ENCODE assay signal across 26 cellular contexts in genomic region chr1:68057564-68057963, GRCh38. TPM values are rescaled to one million over a fixed set of nuclear protein-coding genes. Genes with fewer than 3 reads are reported as not detected.
DNase-seq lines count a peak whose midpoint lies in the region; ATAC-seq, FAIRE-seq and TF ChIP-seq lines count a peak whose summit lies in the region.
"Had no signal": no experiment of that assay in that cellular context is flagged by ENCODE, and none has a peak within 500 bp of the region (broad histone marks: within the 10 kb centered on the region; RNA-seq: fewer than 3 reads in every experiment).

No MANE protein-coding gene starts in this region.

- H3K27ac Mint-ChIP-seq in activated T-helper 2 cell treated with anti-CD3 and anti-CD28 coated beads, Interferon-gamma antibody, Interleukin-2, Interleukin-4, amounts not matched to agents 10 μg/mL and 5 μg/mL and 100 μg/mL, durations not matched to agents 14 hours and 24 hours and 36 hours, result no peak overlapping the region
- H3K27ac Mint-ChIP-seq: dendritic cell treated with granulocyte-macrophage colony-stimulating factor and Interleukin-4, amounts not matched to agents 40 ng/mL and 50 ng/mL, for 4 days had no signal

- no peaks in the 10 kb centered on the region for H4K20me1 ChIP-seq in HepG2 (ENCODE audit: insufficient read depth, low read length)

- H3K36me3 ChIP-seq in HepG2 (replicated peaks in 1 of 2; ENCODE audit: control insufficient read depth in 1 of 2, insufficient read depth in 2 of 2, low read length in 2 of 2), result no peaks in the 10 kb centered on the region
- no peaks in the 10 kb centered on the region for H3K36me3 ChIP-seq in right lobe of liver
- H3K36me3 ChIP-seq: BE2C, cardiac muscle cell, stomach, tibial artery had no signal

- no peaks in the 10 kb centered on the region; the same call in 1 of the 2 replicates for H3K9me3 ChIP-seq in HepG2 (ENCODE audit: low read length)
- H3K9me3 ChIP-seq in right lobe of liver, result no peaks in the 10 kb centered on the region
- H3K9me3 ChIP-seq: A549, BE2C, stomach had no signal

- DNase-seq in HepG2 (ENCODE audit: low spot score) (no peak), right lobe of liver (no peak), SK-MEL-5 (ENCODE audit: low read depth, low spot score) (peak; percentile 6), foreskin keratinocyte (no peak), islet precursor cell (no peak)
- DNase-seq in activated naive CD4-positive, alpha-beta T cell treated with Interleukin-2 at 50 U/mL for 16 hours, result no peak
- no peak for DNase-seq in activated T-helper 2 cell treated with anti-CD3 and anti-CD28 coated beads, Interferon-gamma antibody, Interleukin-2, Interleukin-4, amounts not matched to agents 10 μg/mL and 5 μg/mL and 100 μg/mL, durations not matched to agents 14 hours and 24 hours and 36 hours (ENCODE audit: low spot score)
- no peak for DNase-seq in activated CD8-positive, alpha-beta memory T cell treated with anti-CD3 and anti-CD28 coated beads, Interleukin-2, amount 50 U/mL, for 4 hours
- DNase-seq: activated CD4-positive, alpha-beta T cell treated with anti-CD3 and anti-CD28 coated beads for 48 hours; activated naive CD4-positive, alpha-beta T cell treated with anti-CD3 and anti-CD28 coated beads, Interleukin-2, amount 50 U/mL, for 16 hours; BE2C; DMS79 treated with DMSO at 0.1 percent for 48 hours; MV-4-11; NCI-H1694; NCI-H2171; stimulated activated CD8-positive, alpha-beta memory T cell treated with anti-CD3 and anti-CD28 coated beads, Interleukin-4, amount 100 ng/mL, for 48 hours; stomach; tibial artery had no signal

- peak; percentile 52; the same call in 2 of the 3 replicates for ATAC-seq in HepG2
- ATAC-seq in right lobe of liver, result no peak
- peak; percentile 46 for ATAC-seq in foreskin keratinocyte
- ATAC-seq: SK-N-SH treated with all-trans-retinoic acid at 6 μM for 48 hours had no signal

- no peaks in the 10 kb centered on the region for H3K4me1 Mint-ChIP-seq in activated T-helper 2 cell treated with anti-CD3 and anti-CD28 coated beads, Interferon-gamma antibody, Interleukin-2, Interleukin-4, amounts not matched to agents 10 μg/mL and 5 μg/mL and 100 μg/mL, durations not matched to agents 14 hours and 24 hours and 36 hours (ENCODE audit: low read depth)

- POLR2A ChIA-PET in HepG2 (lab: Yijun Ruan, JAX), result no interaction called here

- BruUV-seq in HepG2 (replicated peaks; lab: Mats Ljungman, UMichigan), result no TSS peak

- no peak for FAIRE-seq in HepG2 (lab: Jason Lieb, UNC)
- FAIRE-seq: A549, endometrium, HTR-8/SVneo had no signal

- no peak for TF ChIP-seq CTCF in HepG2 (CRISPR knock-in tag; IDR thresholded peaks at IDR 0.05)
- TF ChIP-seq CTCF in right lobe of liver (IDR thresholded peaks at IDR 0.05), result no peak
- TF ChIP-seq CTCF in foreskin keratinocyte (conservative IDR thresholded peaks at IDR 0.05), result no peak

- H3K9me3 Mint-ChIP-seq in activated T-helper 2 cell treated with anti-CD3 and anti-CD28 coated beads, Interferon-gamma antibody, Interleukin-2, Interleukin-4, amounts not matched to agents 10 μg/mL and 5 μg/mL and 100 μg/mL, durations not matched to agents 14 hours and 24 hours and 36 hours, result no peaks in the 10 kb centered on the region
- H3K9me3 Mint-ChIP-seq: dendritic cell treated with granulocyte-macrophage colony-stimulating factor and Interleukin-4, amounts not matched to agents 40 ng/mL and 50 ng/mL, for 4 days had no signal

- TF ChIP-seq EP300 in HepG2 (IDR thresholded peaks at IDR 0.05; ENCODE audit: low read depth in 2 of 2, low read length in 2 of 2) (no peak), HepG2 (CRISPR knock-in tag; IDR thresholded peaks at IDR 0.05; ENCODE audit: borderline replicate concordance) (no peak)

- peaks cover 4% of the 10 kb centered on the region for H3K27me3 Mint-ChIP-seq in activated T-helper 2 cell treated with anti-CD3 and anti-CD28 coated beads, Interferon-gamma antibody, Interleukin-2, Interleukin-4, amounts not matched to agents 10 μg/mL and 5 μg/mL and 100 μg/mL, durations not matched to agents 14 hours and 24 hours and 36 hours (ENCODE audit: low read depth)
- H3K27me3 Mint-ChIP-seq: dendritic cell treated with granulocyte-macrophage colony-stimulating factor and Interleukin-4, amounts not matched to agents 40 ng/mL and 50 ng/mL, for 4 days had no signal

- H3K4me3 Mint-ChIP-seq in activated T-helper 2 cell treated with anti-CD3 and anti-CD28 coated beads, Interferon-gamma antibody, Interleukin-2, Interleukin-4, amounts not matched to agents 10 μg/mL and 5 μg/mL and 100 μg/mL, durations not matched to agents 14 hours and 24 hours and 36 hours (ENCODE audit: low read depth), result no peak overlapping the region
- H3K4me3 Mint-ChIP-seq: dendritic cell treated with granulocyte-macrophage colony-stimulating factor and Interleukin-4, amounts not matched to agents 40 ng/mL and 50 ng/mL, for 4 days had no signal

- H3K9ac ChIP-seq in HepG2 (ENCODE audit: insufficient read depth, low read depth, low read length), result no peak overlapping the region

- H3K4me1 ChIP-seq in HepG2 (ENCODE audit: insufficient read depth, low read length), result no peaks in the 10 kb centered on the region
- no peaks in the 10 kb centered on the region for H3K4me1 ChIP-seq in right lobe of liver
- no peaks in the 10 kb centered on the region for H3K4me1 ChIP-seq in foreskin keratinocyte
- H3K4me1 ChIP-seq: A549, BE2C, stomach, tibial artery had no signal

- H3K27me3 ChIP-seq in HepG2 (ENCODE audit: control insufficient read depth in 1 of 2, insufficient read depth in 2 of 2, low read length in 2 of 2) (no peaks in the 10 kb centered on the region), right lobe of liver (no peaks in the 10 kb centered on the region), foreskin keratinocyte (peaks cover 14% of the 10 kb centered on the region)
- H3K27me3 ChIP-seq: BE2C, stomach, tibial artery had no signal

- H3K4me3 ChIP-seq in HepG2 (replicated peaks in 1 of 3; ENCODE audit: insufficient read depth in 1 of 3, low read depth in 2 of 3, low read length in 3 of 3) (no peak overlapping the region), right lobe of liver (no peak overlapping the region)
- H3K4me3 ChIP-seq: A549, cardiac muscle cell, stomach, tibial artery had no signal

- H3K27ac ChIP-seq in HepG2 (ENCODE audit: extremely low read length, insufficient read depth, low read length) (no peak overlapping the region), right lobe of liver (no peak overlapping the region), foreskin keratinocyte (no peak overlapping the region)
- H3K27ac ChIP-seq: A549, cardiac muscle cell, stomach, tibial artery had no signal

- 64% methylated on average over 1 of the region's 3 CpGs for WGBS in HepG2 (ENCODE audit: low lambda C conversion rate)
- WGBS in right lobe of liver (ENCODE audit: insufficient coverage, low coverage, low lambda C conversion rate, missing lambda C conversion rate), result 100% methylated on average over 1 of the region's 3 CpGs

- TF ChIP-seq RAD21 in HepG2 (CRISPR knock-in tag; IDR thresholded peaks at IDR 0.05), result no peak

- H2AFZ ChIP-seq in HepG2 (ENCODE audit: low read length), result no peak overlapping the region

- intact Hi-C loops in HepG2 (cut with micrococcal nuclease; ENCODE audit: unreplicated experiment), result no loop called here
- intact Hi-C loops in right lobe of liver (cut with DNase I), result no loop called here
- intact Hi-C loops in activated T-helper 2 cell treated with anti-CD3 and anti-CD28 coated beads, Interferon-gamma antibody, Interleukin-2, Interleukin-4, amounts not matched to agents 10 μg/mL and 5 μg/mL and 100 μg/mL, durations not matched to agents 14 hours and 24 hours and 36 hours (cut with micrococcal nuclease), result no loop called here

- no peaks in the 10 kb centered on the region for H3K36me3 Mint-ChIP-seq in activated T-helper 2 cell treated with anti-CD3 and anti-CD28 coated beads, Interferon-gamma antibody, Interleukin-2, Interleukin-4, amounts not matched to agents 10 μg/mL and 5 μg/mL and 100 μg/mL, durations not matched to agents 14 hours and 24 hours and 36 hours (ENCODE audit: low read depth)

- no peak overlapping the region for H3K4me2 ChIP-seq in HepG2 (ENCODE audit: low read depth, low read length)
- H3K4me2 ChIP-seq: A549 had no signal

- in situ Hi-C loops in HepG2 (cut with HindIII; ENCODE audit: extremely low pct_ligation_motif_present, low pct_unique_long_range_greater_than_20kb), result no loop called here
- in situ Hi-C loops in SK-MEL-5 (cut with HindIII; ENCODE audit: low pct_unique_long_range_greater_than_20kb, low sequenced_read_pairs), result no loop called here

- CTCF ChIA-PET in HepG2 (lab: Yijun Ruan, JAX; ENCODE audit: low intra/inter-chr PET ratio, low total read pairs), result no interaction called here

- no peaks in the 10 kb centered on the region for H3K79me2 ChIP-seq in HepG2 (ENCODE audit: insufficient read depth, low read length)

- TF ChIP-seq POLR2A in HepG2 (IDR thresholded peaks at IDR 0.05; ENCODE audit: insufficient read depth in 1 of 2, low read depth in 2 of 2, low read length in 2 of 2) (no peak), right lobe of liver (IDR thresholded peaks at IDR 0.05) (no peak)

RNA-seq across cellular contexts. Expression of gene DIRAS3, which starts 7.1 kb away (rescaled TPM):
- total RNA-seq in HepG2 (2016; rRNA removed; fragmentation: Illumina TruSeq; extraction: Trizol) (not detected in 2 replicates), right lobe of liver (1 to 10 TPM in 4 of 6 experiments, under 1 TPM in 2; 0.62 to 6.4 (median 1.9) TPM), foreskin keratinocyte (0.11 and 0.24 TPM in 2 replicates)
- total RNA-seq in HepG2 (2016; cell fraction: cytosol; rRNA removed; fragmentation: Illumina TruSeq; extraction: Trizol; ENCODE audit: low read depth), result not detected in 2 replicates
- total RNA-seq in HepG2 (2016; cell fraction: insoluble cytoplasmic fraction; rRNA removed; fragmentation: Illumina TruSeq; extraction: Trizol), result not detected in 2 replicates
- not detected in 2 replicates for total RNA-seq in HepG2 (2016; cell fraction: membrane; rRNA removed; fragmentation: Illumina TruSeq; extraction: Trizol)
- total RNA-seq in HepG2 (2016; cell fraction: nucleus; rRNA removed; fragmentation: Illumina TruSeq; extraction: Trizol), result not detected in 2 replicates
- polyA plus RNA-seq in HepG2 (2011; rRNA removed) (not detected in 2 replicates), foreskin keratinocyte (0.16 and 0.22 TPM in 2 replicates)
- polyA plus RNA-seq in HepG2 (2011; cell fraction: cytosol; rRNA removed), result not detected in 2 replicates
- polyA plus RNA-seq in HepG2 (2011; cell fraction: nucleus; rRNA removed), result not detected in 2 replicates
- polyA plus RNA-seq in HepG2 (2012), result not detected in 2 replicates
- not detected in 2 replicates for polyA plus RNA-seq in HepG2 (2016; cell fraction: cytosol; fragmentation: Illumina TruSeq; extraction: Trizol; ENCODE audit: low read depth)
- not detected in 2 replicates for polyA plus RNA-seq in HepG2 (2016; cell fraction: insoluble cytoplasmic fraction; fragmentation: Illumina TruSeq; extraction: Trizol; ENCODE audit: low read depth)
- polyA plus RNA-seq in HepG2 (2016; cell fraction: membrane; fragmentation: Illumina TruSeq; extraction: Trizol; ENCODE audit: low read depth), result not detected in 2 replicates
- not detected in 2 replicates for polyA plus RNA-seq in HepG2 (2016; cell fraction: nucleus; fragmentation: Illumina TruSeq; extraction: Trizol; ENCODE audit: insufficient read depth, low read depth)
- 0.19 TPM in 1 of 2 replicates, not detected in the other for polyA minus RNA-seq in HepG2 (2011; rRNA and poly(A)+ RNA removed; ENCODE audit: low replicate concordance)
- polyA minus RNA-seq in HepG2 (2011; cell fraction: cytosol; rRNA and poly(A)+ RNA removed), result not detected in 2 replicates
- polyA minus RNA-seq in HepG2 (2011; cell fraction: nucleus; rRNA and poly(A)+ RNA removed), result not detected in 2 replicates
- 0.24 and 0.56 TPM in 2 replicates for total RNA-seq in SK-MEL-5 (2014; rRNA removed; shearing (Covaris generic))
- polyA plus RNA-seq in SK-MEL-5 (2015; cell fraction: cytosol; rRNA removed), result 0.61 and 1.4 TPM in 2 replicates
- 2.5 and 3.7 TPM in 2 replicates for polyA plus RNA-seq in SK-MEL-5 (2015; cell fraction: nucleus; rRNA removed)
- 0.21 and 0.32 TPM in 2 replicates for total RNA-seq in activated T-helper 2 cell treated with anti-CD3 and anti-CD28 coated beads, Interferon-gamma antibody, Interleukin-2, Interleukin-4, amounts not matched to agents 10 μg/mL and 5 μg/mL and 100 μg/mL, durations not matched to agents 14 hours and 24 hours and 36 hours
- total RNA-seq: OCI-LY7; T-helper 2 cell treated with Interferon-gamma antibody and Interleukin-4, amounts not matched to agents 100 ng/mL and 5 ng/mL, for 36 hours had no signal

Comparison
In these comparisons a context has a peak if more than half of its experiments do, and no peak if none do; other contexts are left out.
1. ATAC-seq: peak in HepG2 (single experiment) and foreskin keratinocyte (single experiment); none in right lobe of liver (0 of 4).